Comparison of ENCODE assay signal across 1 cellular context in the genomic region with DNA sequence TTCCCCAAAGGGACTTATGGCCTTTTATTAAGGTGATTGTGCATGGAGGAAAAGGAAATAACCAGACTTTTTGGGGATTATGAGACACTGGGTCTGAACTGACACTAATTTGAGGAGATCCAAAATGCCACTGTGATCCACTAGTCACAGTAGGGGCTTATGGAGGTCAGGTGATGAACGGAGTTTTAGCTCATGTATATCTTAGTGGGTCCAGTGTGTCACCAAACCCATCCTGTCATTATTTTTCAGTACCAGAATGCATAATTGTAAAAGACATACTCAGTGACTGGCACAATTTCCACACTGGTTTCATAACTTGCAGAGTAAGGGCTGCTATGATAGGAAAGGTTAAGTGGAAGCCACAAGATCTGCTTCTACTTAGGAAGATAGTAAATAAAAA.
TF ChIP-seq lines count a peak whose summit lies in the region.

No MANE protein-coding gene starts in this region.

TF ChIP-seq in SK-N-SH, 30 proteins besides CTCF, POLR2A, EP300 and RAD21 (continued from another document):
- TF ChIP-seq, protein P1, sequence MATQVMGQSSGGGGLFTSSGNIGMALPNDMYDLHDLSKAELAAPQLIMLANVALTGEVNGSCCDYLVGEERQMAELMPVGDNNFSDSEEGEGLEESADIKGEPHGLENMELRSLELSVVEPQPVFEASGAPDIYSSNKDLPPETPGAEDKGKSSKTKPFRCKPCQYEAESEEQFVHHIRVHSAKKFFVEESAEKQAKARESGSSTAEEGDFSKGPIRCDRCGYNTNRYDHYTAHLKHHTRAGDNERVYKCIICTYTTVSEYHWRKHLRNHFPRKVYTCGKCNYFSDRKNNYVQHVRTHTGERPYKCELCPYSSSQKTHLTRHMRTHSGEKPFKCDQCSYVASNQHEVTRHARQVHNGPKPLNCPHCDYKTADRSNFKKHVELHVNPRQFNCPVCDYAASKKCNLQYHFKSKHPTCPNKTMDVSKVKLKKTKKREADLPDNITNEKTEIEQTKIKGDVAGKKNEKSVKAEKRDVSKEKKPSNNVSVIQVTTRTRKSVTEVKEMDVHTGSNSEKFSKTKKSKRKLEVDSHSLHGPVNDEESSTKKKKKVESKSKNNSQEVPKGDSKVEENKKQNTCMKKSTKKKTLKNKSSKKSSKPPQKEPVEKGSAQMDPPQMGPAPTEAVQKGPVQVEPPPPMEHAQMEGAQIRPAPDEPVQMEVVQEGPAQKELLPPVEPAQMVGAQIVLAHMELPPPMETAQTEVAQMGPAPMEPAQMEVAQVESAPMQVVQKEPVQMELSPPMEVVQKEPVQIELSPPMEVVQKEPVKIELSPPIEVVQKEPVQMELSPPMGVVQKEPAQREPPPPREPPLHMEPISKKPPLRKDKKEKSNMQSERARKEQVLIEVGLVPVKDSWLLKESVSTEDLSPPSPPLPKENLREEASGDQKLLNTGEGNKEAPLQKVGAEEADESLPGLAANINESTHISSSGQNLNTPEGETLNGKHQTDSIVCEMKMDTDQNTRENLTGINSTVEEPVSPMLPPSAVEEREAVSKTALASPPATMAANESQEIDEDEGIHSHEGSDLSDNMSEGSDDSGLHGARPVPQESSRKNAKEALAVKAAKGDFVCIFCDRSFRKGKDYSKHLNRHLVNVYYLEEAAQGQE (IDR thresholded peaks at IDR 0.05; ENCODE audit: low read depth, low read length): no peak
- TF ChIP-seq NRF1 (IDR thresholded peaks at IDR 0.05; ENCODE audit: low read depth, low read length) (no peak), MXI1 (IDR thresholded peaks at IDR 0.05; ENCODE audit: low read depth, low read length) (no peak), MEF2A (IDR thresholded peaks at IDR 0.05; ENCODE audit: borderline replicate concordance, low read depth) (no peak), ELF1 (IDR thresholded peaks at IDR 0.05) (no peak), JUND (IDR thresholded peaks at IDR 0.05) (no peak), ZBTB33 (IDR thresholded peaks at IDR 0.05; ENCODE audit: borderline replicate concordance, low read depth) (no peak), EZH2phosphoT487 (IDR thresholded peaks at IDR 0.05; ENCODE audit: borderline replicate concordance, low read depth) (no peak), PBX3 (IDR thresholded peaks at IDR 0.05) (no peak), FOSL2 (IDR thresholded peaks at IDR 0.05; ENCODE audit: borderline replicate concordance, low read depth) (no peak), RFX5 (IDR thresholded peaks at IDR 0.05; ENCODE audit: low read length) (no peak)
- TF ChIP-seq, protein P2, sequence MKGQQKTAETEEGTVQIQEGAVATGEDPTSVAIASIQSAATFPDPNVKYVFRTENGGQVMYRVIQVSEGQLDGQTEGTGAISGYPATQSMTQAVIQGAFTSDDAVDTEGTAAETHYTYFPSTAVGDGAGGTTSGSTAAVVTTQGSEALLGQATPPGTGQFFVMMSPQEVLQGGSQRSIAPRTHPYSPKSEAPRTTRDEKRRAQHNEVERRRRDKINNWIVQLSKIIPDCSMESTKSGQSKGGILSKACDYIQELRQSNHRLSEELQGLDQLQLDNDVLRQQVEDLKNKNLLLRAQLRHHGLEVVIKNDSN (IDR thresholded peaks at IDR 0.05; ENCODE audit: borderline replicate concordance, low read depth): no peak
